In the genomic region with DNA sequence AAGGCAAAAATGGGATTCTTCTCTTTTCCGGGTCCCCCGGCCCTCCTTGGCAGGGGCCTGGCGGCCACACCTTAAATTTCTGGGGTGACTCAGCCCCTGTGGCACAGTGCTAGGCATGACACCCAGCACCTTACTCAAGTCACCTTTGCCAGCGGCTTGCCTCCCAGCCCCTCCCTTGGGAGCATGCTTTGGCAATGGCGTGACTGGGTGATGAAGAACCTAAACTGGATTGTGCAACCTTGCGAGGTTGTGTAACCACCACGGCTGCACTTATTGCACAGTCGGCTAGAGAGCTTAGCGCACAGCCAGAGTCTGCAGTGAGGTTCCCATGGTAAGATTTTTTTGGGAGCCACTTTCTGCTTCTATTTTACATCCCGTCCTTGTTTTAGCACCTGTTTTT, we compare ENCODE assay signal across 10 cellular contexts. TPM values are rescaled to one million over a fixed set of nuclear protein-coding genes. Genes with fewer than 3 reads are reported as not detected.
A peak's percentile ranks its signal among the peaks of the same experiment; 100 is the strongest.
DNase-seq lines count a peak whose midpoint lies in the region; ATAC-seq and TF ChIP-seq lines count a peak whose summit lies in the region.
"Had no signal": no experiment of that assay in that cellular context is flagged by ENCODE, and none has a peak within 500 bp of the region (broad histone marks: within the 10 kb centered on the region; RNA-seq: fewer than 3 reads in every experiment).

No MANE protein-coding gene starts in this region.

- H3K9ac ChIP-seq in GM23248 = no peak overlapping the region

- POLR2A ChIA-PET in PC-9 (lab: Charles Lee; ENCODE audit: unreplicated experiment) = interaction anchor here (0.6 to 0.7 kb wide), 2 partner anchors 97 to 163 kb away, joined by 5 to 8 read pairs; no protein-coding TSS in a partner anchor

- H2AFZ ChIP-seq in GM23248 (no peak overlapping the region; the same call in 1 of the 2 replicates), PC-9 (peak overlapping the region; percentile 82)

- H4K20me1 ChIP-seq in GM23248 (ENCODE audit: insufficient read depth) = no peaks in the 10 kb centered on the region
- H4K20me1 ChIP-seq in PC-9 (ENCODE audit: insufficient read depth) = no peaks in the 10 kb centered on the region

- peak overlapping the region; percentile 26 for H3K4me2 ChIP-seq in GM23248 (ENCODE audit: unreplicated experiment)
- peak overlapping the region; percentile 77 for H3K4me2 ChIP-seq in PC-9

- H3K4me1 ChIP-seq in GM23248 (ENCODE audit: insufficient read depth) (no peaks in the 10 kb centered on the region), PC-9 (replicated peaks; ENCODE audit: insufficient read depth) (peaks cover 37% of the 10 kb centered on the region), psoas muscle (peaks cover 16% of the 10 kb centered on the region)

- intact Hi-C loops in PC-9 (cut with micrococcal nuclease; ENCODE audit: unreplicated experiment) = loop anchor here (5.0 to 10.0 kb wide), 3 partner anchors 105 to 313 kb away; a partner anchor contains a TSS
- intact Hi-C loops in psoas muscle (cut with DNase I) = no loop called here

- no peak overlapping the region for H3K27ac ChIP-seq in GM23248
- H3K27ac ChIP-seq in PC-9 = peak overlapping the region; percentile 91
- no peak overlapping the region for H3K27ac ChIP-seq in psoas muscle
- H3K27ac ChIP-seq: cardiac muscle cell had no signal

- no peaks in the 10 kb centered on the region for H3K79me2 ChIP-seq in GM23248 (ENCODE audit: insufficient read depth)
- no peaks in the 10 kb centered on the region for H3K79me2 ChIP-seq in PC-9 (ENCODE audit: low read depth)

- H3K9me2 ChIP-seq in GM23248 (ENCODE audit: insufficient read depth) (no peaks in the 10 kb centered on the region), PC-9 (ENCODE audit: insufficient read depth) (no peaks in the 10 kb centered on the region)

- in situ Hi-C loops in GM23248 (cut with MboI) = no loop called here

- no peaks in the 10 kb centered on the region for H3K9me3 ChIP-seq in GM23248 (ENCODE audit: low read depth)
- H3K9me3 ChIP-seq in PC-9 (ENCODE audit: insufficient read depth, low read depth) = no peaks in the 10 kb centered on the region
- H3K9me3 ChIP-seq in psoas muscle = no peaks in the 10 kb centered on the region

- H3K4me3 ChIP-seq in GM23248 = peak overlapping the region; percentile 24; the same call in 1 of the 2 replicates
- peak overlapping the region; percentile 47; the same call in 1 of the 2 replicates for H3K4me3 ChIP-seq in PC-9
- H3K4me3 ChIP-seq in fibroblast of pulmonary artery (replicated peaks; ENCODE audit: low read depth, low read length) = no peak overlapping the region
- peak overlapping the region; percentile 36 for H3K4me3 ChIP-seq in psoas muscle
- H3K4me3 ChIP-seq: cardiac muscle cell had no signal

- H3K27me3 ChIP-seq in GM23248 (replicated peaks; ENCODE audit: insufficient read depth) (peaks cover 18% of the 10 kb centered on the region; the same call in 1 of the 2 replicates), PC-9 (ENCODE audit: insufficient read depth, low read depth) (no peaks in the 10 kb centered on the region), psoas muscle (ENCODE audit: insufficient read depth in 3 of 3, low read length in 2 of 3) (no peaks in the 10 kb centered on the region)
- H3K27me3 ChIP-seq: cardiac muscle cell had no signal

- no TSS peak for BruUV-seq in PC-9 (replicated peaks; lab: Mats Ljungman, UMichigan)

- ATAC-seq in psoas muscle (peak; percentile 96 to 99 (median 98)), HG02981 (IDR thresholded peaks at IDR 0.05; ENCODE audit: unreplicated experiment) (no peak)

- 48 to 49% methylated on average over 10 of the region's 10 CpGs for WGBS in GM23248 (ENCODE audit: low coverage in 1 of 2, low lambda C conversion rate in 2 of 2, missing lambda C conversion rate in 2 of 2), 2 experiments
- WGBS in psoas muscle, 3 donors = 21 to 36% (median 32%) methylated on average over 10 of the region's 10 CpGs

- H3F3A ChIP-seq in GM23248 (ENCODE audit: insufficient read depth) (no peaks in the 10 kb centered on the region), PC-9 (ENCODE audit: insufficient read depth, low read depth) (peaks cover 22% of the 10 kb centered on the region)

- DNase-seq in GM23248 = peak; percentile 45
- peak; percentile 95 to 99 for DNase-seq in PC-9
- peak; percentile 81 for DNase-seq in fibroblast of pulmonary artery (ENCODE audit: low read depth)
- peak; percentile 87 to 94 for DNase-seq in psoas muscle
- DNase-seq in T-helper 9 cell = no peak
- no peak for DNase-seq in islet precursor cell
- DNase-seq in DMS53 (lab: John Stamatoyannopoulos, UW) = no peak
- DNase-seq: mesendoderm had no signal

- CTCF ChIA-PET in PC-9 (lab: Charles Lee) = interaction anchor here (0.6 to 1.9 kb wide), 3 partner anchors 106 to 582 kb away, joined by 3 to 19 read pairs (median 4); a partner anchor contains a TSS

- TF ChIP-seq CTCF in PC-9 (conservative IDR thresholded peaks at IDR 0.05) (no peak), fibroblast of pulmonary artery (IDR thresholded peaks at IDR 0.05; ENCODE audit: low read length, missing control alignments) (no peak), psoas muscle (IDR thresholded peaks at IDR 0.05) (no peak)

- H3K36me3 ChIP-seq in GM23248 (ENCODE audit: low read depth) (no peaks in the 10 kb centered on the region), PC-9 (ENCODE audit: low read depth) (no peaks in the 10 kb centered on the region), psoas muscle (ENCODE audit: insufficient read depth in 1 of 2, low read depth in 1 of 2) (no peaks in the 10 kb centered on the region)
- H3K36me3 ChIP-seq: cardiac muscle cell had no signal

RNA-seq across cellular contexts. Expression of a gene that starts 16.1 kb away (rescaled TPM):
- 3.3 and 6.2 TPM in 2 replicates for total RNA-seq in GM23248 (2014; rRNA removed; shearing (Covaris generic))
- polyA plus RNA-seq in GM23248 (2016; fragmentation: Nextera tagmentation; extraction: Ambion mirVana) = 6.6 and 7.7 TPM in 2 replicates
- 15.9 and 19.5 TPM in 2 replicates for total RNA-seq in PC-9 (2021)
- total RNA-seq in psoas muscle = 10 to 100 TPM in 2 of 4 donors, 1 to 10 TPM in 2; 5.9 to 16.0 (median 9.6) TPM
- polyA plus RNA-seq in psoas muscle = 10 to 100 TPM in 2 of 3 donors, 1 to 10 TPM in 1; 8.8 to 20.7 (median 18.0) TPM

Comparison
In these comparisons a context has a peak if more than half of its experiments do, and no peak if none do; other contexts are left out.
1. DNase-seq: peak in GM23248 (single experiment), PC-9 (2 of 2), fibroblast of pulmonary artery (single experiment) and psoas muscle (2 of 2); none in T-helper 9 cell (single experiment), islet precursor cell (single experiment) and DMS53 (single experiment).